21 cellular contexts compared by ENCODE assay signal in genomic region chr9:28270156-28270555, GRCh38.
"Had no signal": no experiment of that assay in that cellular context is flagged by ENCODE, and none has a peak within 500 bp of the region (broad histone marks: within the 10 kb centered on the region; RNA-seq: fewer than 3 reads in every experiment).

No MANE protein-coding gene starts in this region.

- H3K4me3 ChIP-seq: adrenal gland, cardiac muscle cell, hepatocyte, lung, spleen, tibial artery, uterus had no signal

- H3K27ac ChIP-seq: adrenal gland, cardiac muscle cell, epithelial cell of prostate, hepatocyte, spleen, tibial artery, uterus had no signal

- H3K4me1 ChIP-seq: adrenal gland, spleen, tibial artery, uterus had no signal

- ATAC-seq: activated naive CD4-positive, alpha-beta T cell treated with anti-CD3 and anti-CD28 coated beads, Interleukin-2, amount 50 U/mL, for 72 hours; activated T-cell treated with anti-CD3 and anti-CD28 coated beads, Interleukin-2, amount 50 U/mL, for 72 hours; effector memory CD8-positive, alpha-beta T cell; left lobe of liver; stimulated activated memory B cell treated with anti-CD40 and anti-IgM and Interleukin-4, amounts not matched to agents 10 μg/mL and 1 μg/mL and 100 μg/mL, for 72 hours had no signal

- H3K9me3 ChIP-seq: adrenal gland, tibial artery, uterus had no signal

- H3K27me3 ChIP-seq: adrenal gland, cardiac muscle cell, hepatocyte, spleen, tibial artery, uterus had no signal

- DNase-seq: activated CD4-positive, alpha-beta T cell treated with anti-CD3 and anti-CD28 coated beads, Interleukin-2, amount 50 U/mL, for 1 hour; activated CD8-positive, alpha-beta memory T cell treated with anti-CD3 and anti-CD28 coated beads, Interleukin-2, amount 50 U/mL, for 48 hours; activated gamma-delta T cell; activated T-cell treated with anti-CD3 and anti-CD28 coated beads, Interleukin-2, amount 50 U/mL, for 72 hours; adrenal gland; effector memory CD8-positive, alpha-beta T cell; islet precursor cell; midbrain; retina; spleen; stimulated activated CD4-positive, alpha-beta T cell treated with anti-CD3 and anti-CD28 coated beads, Interleukin-4, amount 100 ng/mL, for 4 hours; T1000; tibial artery; uterus had no signal

- H3K36me3 ChIP-seq: adrenal gland, cardiac muscle cell, spleen, tibial artery, uterus had no signal
